ENCODE assay signal across 29 cellular contexts in genomic region chr3:58551636-58552180, GRCh38. TPM values are rescaled to one million over a fixed set of nuclear protein-coding genes. Genes with fewer than 3 reads are reported as not detected.
"Had no signal": no experiment of that assay in that cellular context is flagged by ENCODE, and none has a peak within 500 bp of the region (broad histone marks: within the 10 kb centered on the region; RNA-seq: fewer than 3 reads in every experiment).

No MANE protein-coding gene starts in this region.

- H3K9me3 Mint-ChIP-seq: natural killer cell had no signal

- H3K4me3 ChIP-seq: left lung, lung, neural progenitor cell, right atrium auricular region, right lobe of liver, smooth muscle cell, tibial nerve, vagina had no signal

- H3K4me1 ChIP-seq: left lung, neural progenitor cell, parathyroid adenoma, right atrium auricular region had no signal

- DNase-seq: hippocampal formation; left colon; left lung; mesendoderm; naive B cell; natural killer cell; nephron progenitor cell; occipital lobe; stimulated activated CD4-positive, alpha-beta T cell treated with anti-CD3 and anti-CD28 coated beads, Interleukin-1b, Interleukin-23, amount 100 ng/mL, for 48 hours; stimulated activated CD4-positive, alpha-beta T cell treated with anti-CD3 and anti-CD28 coated beads, Interleukin-2, amount 100 ng/mL, for 48 hours; stimulated activated CD4-positive, alpha-beta T cell treated with anti-CD3 and anti-CD28 coated beads, Interleukin-4, amount 100 ng/mL, for 4 hours; stimulated activated CD8-positive, alpha-beta memory T cell treated with anti-CD3 and anti-CD28 coated beads, Interleukin-4, amount 100 ng/mL, for 48 hours; stimulated activated naive CD4-positive, alpha-beta T cell treated with Interleukin-2 at 50 U/mL for 16 hours; stimulated activated naive CD8-positive, alpha-beta T cell treated with anti-CD3 and anti-CD28 coated beads, Interleukin-15, amount 100 ng/mL, for 72 hours; substantia nigra had no signal

- H3K27ac ChIP-seq: left lung, neural progenitor cell, neutrophil, parathyroid adenoma, right atrium auricular region, right lobe of liver, tibial nerve, vagina had no signal

- H3K36me3 ChIP-seq: left lung, neural progenitor cell, neutrophil, right atrium auricular region, right lobe of liver, tibial nerve, vagina had no signal

- H3K27me3 Mint-ChIP-seq: type B pancreatic cell had no signal

- H3K4me3 Mint-ChIP-seq: mesothelial cell of epicardium; naive B cell; natural killer cell; nephron progenitor cell; neural progenitor cell; stimulated activated memory B cell treated with anti-CD40 and anti-IgM and Interleukin-4, amounts not matched to agents 10 μg/mL and 1 μg/mL and 100 μg/mL, for 72 hours; stimulated activated naive CD8-positive, alpha-beta T cell treated with anti-CD3 and anti-CD28 coated beads, Interleukin-15, amount 100 ng/mL, for 72 hours; type B pancreatic cell had no signal

- H3K27ac Mint-ChIP-seq: mesothelial cell of epicardium; naive B cell; natural killer cell; nephron progenitor cell; neural progenitor cell; stimulated activated memory B cell treated with anti-CD40 and anti-IgM and Interleukin-4, amounts not matched to agents 10 μg/mL and 1 μg/mL and 100 μg/mL, for 72 hours; stimulated activated naive CD8-positive, alpha-beta T cell treated with anti-CD3 and anti-CD28 coated beads, Interleukin-15, amount 100 ng/mL, for 72 hours; type B pancreatic cell had no signal

- H3K4me1 Mint-ChIP-seq: naive B cell; natural killer cell; stimulated activated memory B cell treated with anti-CD40 and anti-IgM and Interleukin-4, amounts not matched to agents 10 μg/mL and 1 μg/mL and 100 μg/mL, for 72 hours; stimulated activated naive CD8-positive, alpha-beta T cell treated with anti-CD3 and anti-CD28 coated beads, Interleukin-15, amount 100 ng/mL, for 72 hours had no signal

- ATAC-seq: left colon; left lung; natural killer cell; stimulated activated memory B cell treated with anti-CD40 and anti-IgM and Interleukin-4, amounts not matched to agents 10 μg/mL and 1 μg/mL and 100 μg/mL, for 72 hours; stimulated activated naive CD8-positive, alpha-beta T cell treated with anti-CD3 and anti-CD28 coated beads, Interleukin-15, amount 100 ng/mL, for 72 hours had no signal

- H3K9me3 ChIP-seq: neutrophil, right lobe of liver, vagina had no signal

- H3K36me3 Mint-ChIP-seq: natural killer cell; stimulated activated memory B cell treated with anti-CD40 and anti-IgM and Interleukin-4, amounts not matched to agents 10 μg/mL and 1 μg/mL and 100 μg/mL, for 72 hours had no signal

- H3K27me3 ChIP-seq: left lung, neural progenitor cell, neutrophil, right atrium auricular region, right lobe of liver, tibial nerve, vagina had no signal

RNA-seq across cellular contexts. Expression of gene ACOX2, which starts 14.7 kb away (rescaled TPM):
- total RNA-seq: natural killer cell had no signal

RNA-seq across cellular contexts. Expression of gene FAM107A, which starts 25.5 kb away (rescaled TPM):
- total RNA-seq: mesothelial cell of epicardium, mononuclear cell, natural killer cell, osteocyte, smooth muscle cell had no signal
